18 cellular contexts compared by ENCODE assay signal in the genomic region with DNA sequence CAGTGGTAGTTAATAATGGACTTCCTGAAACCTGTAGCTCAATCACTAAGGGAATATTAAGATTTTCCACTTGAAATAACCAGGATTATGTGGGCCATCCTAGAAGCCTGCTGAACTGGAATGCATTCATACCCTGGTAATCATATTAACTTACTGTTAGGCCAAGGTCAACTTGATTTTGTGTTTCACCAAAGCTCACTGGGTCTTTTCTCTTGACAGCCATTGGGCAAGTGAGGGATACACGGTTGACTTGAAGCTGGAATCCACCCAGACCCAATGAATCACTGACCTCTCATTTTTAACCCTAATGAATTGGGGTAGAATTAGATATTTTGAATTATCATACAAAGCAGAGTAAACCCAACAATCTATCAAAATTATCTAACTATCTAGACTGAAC.
A peak's percentile ranks its signal among the peaks of the same experiment; 100 is the strongest.
DNase-seq lines count a peak whose midpoint lies in the region; ATAC-seq, FAIRE-seq and TF ChIP-seq lines count a peak whose summit lies in the region.
"Had no signal": no experiment of that assay in that cellular context is flagged by ENCODE, and none has a peak within 500 bp of the region (broad histone marks: within the 10 kb centered on the region; RNA-seq: fewer than 3 reads in every experiment).

No MANE protein-coding gene starts in this region.

- TF ChIP-seq CTCF in AG09319 (IDR thresholded peaks at IDR 0.05; ENCODE audit: low read depth, low read length), result no peak

- peak; percentile 52 for DNase-seq in AG09319 (ENCODE audit: extremely low read depth, low read depth)
- DNase-seq in RCC 7860 (ENCODE audit: low spot score), result peak; percentile 91
- DNase-seq in dermis blood vessel endothelial cell, result peak; percentile 15
- peak; percentile 25 for DNase-seq in left kidney (ENCODE audit: low read depth, low spot score)
- DNase-seq in SIG-M5 treated with dmso at 0.1 percent for 504 hours (lab: John Stamatoyannopoulos, UW; ENCODE audit: unreplicated experiment), result no peak
- DNase-seq: activated CD8-positive, alpha-beta T cell treated with anti-CD3 and anti-CD28 coated beads, Interleukin-2, amount 10 ng/mL, durations not matched to agents 7 days and 5 days; activated naive CD8-positive, alpha-beta T cell treated with anti-CD3 and anti-CD28 coated beads, Interleukin-2, amount 10 ng/mL, durations not matched to agents 7 days and 5 days; COR-L47; GDM1; stimulated activated CD4-positive, alpha-beta T cell treated with anti-CD3 and anti-CD28 coated beads, Interleukin-15, amount 100 ng/mL, for 24 hours; stimulated activated naive CD8-positive, alpha-beta T cell treated with anti-CD3 and anti-CD28 coated beads, Interleukin-15, amount 100 ng/mL, for 72 hours; T-helper 17 cell had no signal

- no peak for ATAC-seq in GM19452 (IDR thresholded peaks at IDR 0.05; ENCODE audit: unreplicated experiment)
- ATAC-seq in GM18909 (IDR thresholded peaks at IDR 0.05; ENCODE audit: poor library complexity, unreplicated experiment), result no peak
- ATAC-seq in GM21786 (IDR thresholded peaks at IDR 0.05; ENCODE audit: unreplicated experiment), result no peak
- ATAC-seq: activated CD8-positive, alpha-beta T cell treated with anti-CD3 and anti-CD28 coated beads, Interleukin-2, amount 10 ng/mL, durations not matched to agents 7 days and 5 days; Right ventricle myocardium inferior; stimulated activated naive CD8-positive, alpha-beta T cell treated with anti-CD3 and anti-CD28 coated beads, Interleukin-15, amount 100 ng/mL, for 72 hours; T-helper 17 cell; WTC11 had no signal

- FAIRE-seq in RCC 7860 (lab: Jason Lieb, UNC), result peak; percentile 99
- FAIRE-seq: GM12891 had no signal
